In the genomic region with DNA sequence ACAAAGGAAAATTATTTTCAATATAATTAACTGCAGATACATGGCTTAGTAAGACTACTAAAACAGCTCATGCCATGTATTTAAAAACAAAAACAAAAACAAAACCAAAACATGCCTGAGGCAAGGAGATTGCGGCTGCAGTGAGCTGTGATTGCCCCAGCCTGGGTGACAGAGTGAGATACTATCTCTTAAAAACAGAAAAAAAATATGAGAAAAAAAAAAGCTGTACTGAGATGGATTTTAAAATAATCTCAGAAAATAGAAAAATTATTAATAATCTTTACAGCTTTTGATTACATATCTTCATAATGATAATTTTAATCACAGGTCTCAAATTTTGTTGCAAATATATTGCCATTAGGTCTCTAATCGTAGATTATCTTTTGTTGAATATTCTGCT, we compare ENCODE assay signal across 9 cellular contexts. TPM values are rescaled to one million over a fixed set of nuclear protein-coding genes. Genes with fewer than 3 reads are reported as not detected.
DNase-seq lines count a peak whose midpoint lies in the region; ATAC-seq, FAIRE-seq and TF ChIP-seq lines count a peak whose summit lies in the region.
"Had no signal": no experiment of that assay in that cellular context is flagged by ENCODE, and none has a peak within 500 bp of the region (broad histone marks: within the 10 kb centered on the region; RNA-seq: fewer than 3 reads in every experiment).

No MANE protein-coding gene starts in this region.

- no peaks in the 10 kb centered on the region for H3K9me3 Mint-ChIP-seq in activated CD4-positive, alpha-beta T cell treated with anti-CD3 and anti-CD28 coated beads, Interleukin-2, amount 10 ng/mL, durations not matched to agents 7 days and 5 days
- H3K9me3 Mint-ChIP-seq in central memory CD8-positive, alpha-beta T cell: no peaks in the 10 kb centered on the region

- peaks cover 0 to 3% of the 10 kb centered on the region in 2 experiments for H3K4me1 ChIP-seq in trophoblast cell (ENCODE audit: control insufficient read depth in 1 of 2, insufficient read depth in 2 of 2, low read length in 2 of 2)
- H3K4me1 ChIP-seq: colonic mucosa had no signal

- H2AK5ac ChIP-seq in trophoblast cell (ENCODE audit: low read length): no peak overlapping the region

- POLR2A ChIA-PET in activated CD4-positive, alpha-beta T cell treated with anti-CD3 and anti-CD28 coated beads, Interleukin-2, amount 10 ng/mL, durations not matched to agents 7 days and 5 days (lab: Charles Lee): interaction anchor here (0.6 kb wide), 1 partner anchor 271 kb away, joined by 3 read pairs; the partner anchor contains the start of gene H3-3A

- H3K27ac ChIP-seq in trophoblast cell (ENCODE audit: low read depth, low read length): no peak overlapping the region
- H3K27ac ChIP-seq: colonic mucosa had no signal

- H2BK120ac ChIP-seq in trophoblast cell (ENCODE audit: insufficient read depth, low read length, poor library complexity): no peak overlapping the region

- H3K27me3 Mint-ChIP-seq in activated CD4-positive, alpha-beta T cell treated with anti-CD3 and anti-CD28 coated beads, Interleukin-2, amount 10 ng/mL, durations not matched to agents 7 days and 5 days: no peaks in the 10 kb centered on the region
- H3K27me3 Mint-ChIP-seq in central memory CD8-positive, alpha-beta T cell: no peaks in the 10 kb centered on the region

- no peak for TF ChIP-seq POLR2A in H54 (IDR thresholded peaks at IDR 0.05; ENCODE audit: low read depth, low read length)

- no peaks in the 10 kb centered on the region for H3K36me3 ChIP-seq in trophoblast cell (ENCODE audit: control insufficient read depth in 1 of 2, insufficient read depth in 2 of 2, low read length in 2 of 2)
- H3K36me3 ChIP-seq: colonic mucosa had no signal

- no peak overlapping the region for H2AFZ ChIP-seq in trophoblast cell (ENCODE audit: insufficient read depth, low read length, poor library complexity)

- peak overlapping the region; percentile 30 for H3K4me2 ChIP-seq in trophoblast cell (ENCODE audit: low read length)

- no peak overlapping the region for H4K12ac ChIP-seq in trophoblast cell (ENCODE audit: low read depth, low read length)

- H3K4me3 Mint-ChIP-seq in activated CD4-positive, alpha-beta T cell treated with anti-CD3 and anti-CD28 coated beads, Interleukin-2, amount 10 ng/mL, durations not matched to agents 7 days and 5 days: peak overlapping the region; percentile 2
- H3K4me3 Mint-ChIP-seq in central memory CD8-positive, alpha-beta T cell: peak overlapping the region; percentile 49

- H3K4me1 Mint-ChIP-seq in activated CD4-positive, alpha-beta T cell treated with anti-CD3 and anti-CD28 coated beads, Interleukin-2, amount 10 ng/mL, durations not matched to agents 7 days and 5 days: peaks cover 16% of the 10 kb centered on the region
- peaks cover 6% of the 10 kb centered on the region for H3K4me1 Mint-ChIP-seq in central memory CD8-positive, alpha-beta T cell

- H3K4me3 ChIP-seq in trophoblast cell (ENCODE audit: low read depth, low read length): no peak overlapping the region
- H3K4me3 ChIP-seq: colonic mucosa had no signal

- no peak overlapping the region for H2BK12ac ChIP-seq in trophoblast cell (ENCODE audit: low read length)

- H3K14ac ChIP-seq in trophoblast cell (ENCODE audit: low read length): no peak overlapping the region

- no peak overlapping the region for H4K91ac ChIP-seq in trophoblast cell (ENCODE audit: low read depth, low read length)

- peak; percentile 31 for DNase-seq in activated CD4-positive, alpha-beta T cell treated with anti-CD3 and anti-CD28 coated beads, Interleukin-2, amount 10 ng/mL, durations not matched to agents 7 days and 5 days
- no peak for DNase-seq in activated CD4-positive, alpha-beta T cell treated with anti-CD3 and anti-CD28 coated beads for 1 hour
- DNase-seq in NCI-H69 (lab: John Stamatoyannopoulos, UW) (peak; percentile 59), trophoblast cell (peak; percentile 75 to 93), DMS 273 (lab: John Stamatoyannopoulos, UW; ENCODE audit: unreplicated experiment) (no peak), H54 (ENCODE audit: insufficient read length, low spot score) (no peak)
- DNase-seq in central memory CD8-positive, alpha-beta T cell (ENCODE audit: low spot score in 2 of 2): no peak

- H3K9me3 ChIP-seq in trophoblast cell (ENCODE audit: insufficient read depth, low read depth, low read length): no peaks in the 10 kb centered on the region
- H3K9me3 ChIP-seq: colonic mucosa had no signal

- no peaks in the 10 kb centered on the region for H3K27me3 ChIP-seq in trophoblast cell (ENCODE audit: insufficient read depth, low read length)
- H3K27me3 ChIP-seq: colonic mucosa had no signal

- no peak overlapping the region for H3K18ac ChIP-seq in trophoblast cell (ENCODE audit: low read length)

- H3K79me1 ChIP-seq in trophoblast cell (ENCODE audit: low read length): peaks cover 11% of the 10 kb centered on the region

- H4K8ac ChIP-seq in trophoblast cell (ENCODE audit: low read depth, low read length): no peak overlapping the region

- CTCF ChIA-PET in activated CD4-positive, alpha-beta T cell treated with anti-CD3 and anti-CD28 coated beads, Interleukin-2, amount 10 ng/mL, durations not matched to agents 7 days and 5 days (lab: Charles Lee): interaction anchor here (0.7 to 2.0 kb wide), 17 partner anchors 8 to 268 kb away, joined by 3 to 7 read pairs (median 3); partner anchors contain the start of gene LIN9

- peak; percentile 52 for ATAC-seq in central memory CD8-positive, alpha-beta T cell (replicated peaks; ENCODE audit: extremely low read depth, poor library complexity, severe bottlenecking)
- no peak for ATAC-seq in HG03354 (IDR thresholded peaks at IDR 0.05; ENCODE audit: poor library complexity, severe bottlenecking, unreplicated experiment)

- no peak overlapping the region for H3K4ac ChIP-seq in trophoblast cell (ENCODE audit: low read depth, low read length)

- no peaks in the 10 kb centered on the region for H3K79me2 ChIP-seq in trophoblast cell (ENCODE audit: control insufficient read depth, insufficient read depth, low read length, poor library complexity)

- H3K9ac ChIP-seq in trophoblast cell (ENCODE audit: low read length): no peak overlapping the region

- H3K27ac Mint-ChIP-seq in activated CD4-positive, alpha-beta T cell treated with anti-CD3 and anti-CD28 coated beads, Interleukin-2, amount 10 ng/mL, durations not matched to agents 7 days and 5 days: peak overlapping the region; percentile 31
- H3K27ac Mint-ChIP-seq in central memory CD8-positive, alpha-beta T cell (ENCODE audit: low read depth): peak overlapping the region; percentile 29

- H2BK5ac ChIP-seq in trophoblast cell (ENCODE audit: low read depth, low read length, poor library complexity): no peak overlapping the region

- H3K23ac ChIP-seq in trophoblast cell (ENCODE audit: low read length): no peak overlapping the region

- no peaks in the 10 kb centered on the region for H3K36me3 Mint-ChIP-seq in activated CD4-positive, alpha-beta T cell treated with anti-CD3 and anti-CD28 coated beads, Interleukin-2, amount 10 ng/mL, durations not matched to agents 7 days and 5 days (ENCODE audit: low read depth)
- peaks cover 3% of the 10 kb centered on the region for H3K36me3 Mint-ChIP-seq in central memory CD8-positive, alpha-beta T cell (ENCODE audit: insufficient read depth)

- no CpG with 5 or more reads among the region's 2 CpGs for WGBS in trophoblast cell (ENCODE audit: extremely low coverage, insufficient coverage, insufficient read length)

- FAIRE-seq in H54 (lab: Jason Lieb, UNC): no peak

RNA-seq across cellular contexts. Expression of gene LIN9, which starts 24.0 kb away (rescaled TPM):
- 10 to 100 TPM; 13.6 to 15.4 TPM for total RNA-seq in activated CD4-positive, alpha-beta T cell treated with anti-CD3 and anti-CD28 coated beads, Interleukin-2, amount 10 ng/mL, durations not matched to agents 7 days and 5 days
- polyA plus RNA-seq in trophoblast cell (2013): 11.3 and 11.4 TPM in 2 replicates

Comparison
In these comparisons a context has a peak if more than half of its experiments do, and no peak if none do; other contexts are left out.
1. DNase-seq: peak in activated CD4-positive, alpha-beta T cell treated with anti-CD3 and anti-CD28 coated beads, Interleukin-2, amount 10 ng/mL, durations not matched to agents 7 days and 5 days (single experiment), NCI-H69 (single experiment) and trophoblast cell (2 of 2); none in activated CD4-positive, alpha-beta T cell treated with anti-CD3 and anti-CD28 coated beads for 1 hour (single experiment), central memory CD8-positive, alpha-beta T cell (0 of 2), DMS 273 (single experiment) and H54 (single experiment).